In genomic region chr1:171780583-171781166, GRCh38 we compare ENCODE assay signal across 8 cellular contexts. TPM values are rescaled to one million over a fixed set of nuclear protein-coding genes. Genes with fewer than 3 reads are reported as not detected.
DNase-seq lines count a peak whose midpoint lies in the region; ATAC-seq and TF ChIP-seq lines count a peak whose summit lies in the region.

No MANE protein-coding gene starts in this region.

- H3K27me3 ChIP-seq in testis, result no peaks in the 10 kb centered on the region

- H3K4me3 ChIP-seq in testis, result peak overlapping the region; percentile 65 to 92

- no peak for TF ChIP-seq CTCF in testis (IDR thresholded peaks at IDR 0.05)

- no peaks in the 10 kb centered on the region for H3K27me3 Mint-ChIP-seq in activated CD4-positive, alpha-beta T cell treated with anti-CD3 and anti-CD28 coated beads for 36 hours
- H3K27me3 Mint-ChIP-seq in activated T-helper 17 cell treated with anti-CD3 and anti-CD28 coated beads, Interleukin-2, amount 50 U/mL, for 72 hours, result no peaks in the 10 kb centered on the region
- H3K27me3 Mint-ChIP-seq in immature natural killer cell (ENCODE audit: low read depth in 3 of 3), result peaks cover 8 to 14% (median 11%) of the 10 kb centered on the region in 3 donors

- no peaks in the 10 kb centered on the region for H3K9me3 Mint-ChIP-seq in activated CD4-positive, alpha-beta T cell treated with anti-CD3 and anti-CD28 coated beads for 36 hours (ENCODE audit: low read depth)
- H3K9me3 Mint-ChIP-seq in activated T-helper 17 cell treated with anti-CD3 and anti-CD28 coated beads, Interleukin-2, amount 50 U/mL, for 72 hours, result no peaks in the 10 kb centered on the region
- no peaks in the 10 kb centered on the region for H3K9me3 Mint-ChIP-seq in immature natural killer cell

- peaks cover 50% of the 10 kb centered on the region for H3K4me1 Mint-ChIP-seq in activated CD4-positive, alpha-beta T cell treated with anti-CD3 and anti-CD28 coated beads for 36 hours
- H3K4me1 Mint-ChIP-seq in activated T-helper 17 cell treated with anti-CD3 and anti-CD28 coated beads, Interleukin-2, amount 50 U/mL, for 72 hours, result peaks cover 34% of the 10 kb centered on the region
- H3K4me1 Mint-ChIP-seq in immature natural killer cell, result peaks cover 51 to 52% of the 10 kb centered on the region in 2 donors

- H3K4me3 Mint-ChIP-seq in activated CD4-positive, alpha-beta T cell treated with anti-CD3 and anti-CD28 coated beads for 36 hours, result peak overlapping the region; percentile 92
- H3K4me3 Mint-ChIP-seq in activated T-helper 17 cell treated with anti-CD3 and anti-CD28 coated beads, Interleukin-2, amount 50 U/mL, for 72 hours, result peak overlapping the region; percentile 95
- peak overlapping the region; percentile 93 to 100 (median 96) for H3K4me3 Mint-ChIP-seq in immature natural killer cell

- peak overlapping the region; percentile 97 for H3K27ac Mint-ChIP-seq in activated CD4-positive, alpha-beta T cell treated with anti-CD3 and anti-CD28 coated beads for 36 hours
- H3K27ac Mint-ChIP-seq in activated T-helper 17 cell treated with anti-CD3 and anti-CD28 coated beads, Interleukin-2, amount 50 U/mL, for 72 hours, result peak overlapping the region; percentile 95
- H3K27ac Mint-ChIP-seq in immature natural killer cell, result peak overlapping the region; percentile 94 to 99 (median 96)

- peak overlapping the region; percentile 31 to 68 for H3K27ac ChIP-seq in testis

- POLR2A ChIA-PET in activated CD4-positive, alpha-beta T cell treated with anti-CD3 and anti-CD28 coated beads for 36 hours (lab: Charles Lee), result interaction anchor here (0.6 to 0.9 kb wide), 2 partner anchors 10 to 40 kb away, joined by 3 read pairs; no protein-coding TSS in a partner anchor

- H3K9me3 ChIP-seq in testis, result no peaks in the 10 kb centered on the region

- intact Hi-C loops in activated CD4-positive, alpha-beta T cell treated with anti-CD3 and anti-CD28 coated beads for 36 hours (cut with DNase I, micrococcal nuclease), result loop anchor here (1.0 to 10.0 kb wide), 13 partner anchors 14 to 1986 kb away; partner anchors contain the start of genes DNM3 (in 2 of the 2), SCYL3 (in 2 of the 2), VAMP4 (in 2 of the 2) and GORAB (in 1 of the 2)
- intact Hi-C loops in testis (cut with DNase I; ENCODE audit: low total_unique reads), result no loop called here

- H3K36me3 ChIP-seq in testis (ENCODE audit: low read depth, missing control alignments), result no peaks in the 10 kb centered on the region

- TF ChIP-seq POLR2A in testis (IDR thresholded peaks at IDR 0.05), result no peak

- 22 to 25% methylated on average over 10 of the region's 10 CpGs for WGBS in testis, 2 donors

- DNase-seq in activated CD4-positive, alpha-beta T cell treated with anti-CD3 and anti-CD28 coated beads for 36 hours, result no peak
- no peak for DNase-seq in activated CD4-positive, alpha-beta T cell treated with anti-CD3 and anti-CD28 coated beads for 4 hours
- DNase-seq in immature natural killer cell (no peak), testis (no peak), cerebellum (ENCODE audit: low spot score) (no peak)
- no peak for DNase-seq in stimulated activated CD4-positive, alpha-beta T cell treated with anti-CD3 and anti-CD28 coated beads, Interleukin-15, amount 100 ng/mL, for 24 hours

- no peak for ATAC-seq in activated CD4-positive, alpha-beta T cell treated with anti-CD3 and anti-CD28 coated beads for 36 hours
- ATAC-seq in activated T-helper 17 cell treated with anti-CD3 and anti-CD28 coated beads, Interleukin-2, amount 50 U/mL, for 72 hours (replicated peaks), result no peak
- no peak for ATAC-seq in HG03378 (IDR thresholded peaks at IDR 0.05; ENCODE audit: unreplicated experiment)

- CTCF ChIA-PET in activated CD4-positive, alpha-beta T cell treated with anti-CD3 and anti-CD28 coated beads for 36 hours (lab: Charles Lee), result interaction anchor here (1.0 to 1.4 kb wide), 5 partner anchors 37 to 199 kb away, joined by 3 to 7 read pairs (median 6); partner anchors contain the start of gene VAMP4

- peaks cover 26% of the 10 kb centered on the region for H3K4me1 ChIP-seq in testis

- peaks cover 35% of the 10 kb centered on the region for H3K36me3 Mint-ChIP-seq in activated CD4-positive, alpha-beta T cell treated with anti-CD3 and anti-CD28 coated beads for 36 hours (ENCODE audit: low read depth)
- peaks cover 43% of the 10 kb centered on the region for H3K36me3 Mint-ChIP-seq in activated T-helper 17 cell treated with anti-CD3 and anti-CD28 coated beads, Interleukin-2, amount 50 U/mL, for 72 hours (ENCODE audit: low read depth)
- H3K36me3 Mint-ChIP-seq in immature natural killer cell, result peaks cover 4 to 13% (median 5%) of the 10 kb centered on the region in 3 donors

RNA-seq across cellular contexts. Expression of gene METTL13, which starts 0.8 kb away (rescaled TPM):
- total RNA-seq in activated CD4-positive, alpha-beta T cell treated with anti-CD3 and anti-CD28 coated beads for 36 hours, result 10 to 100 TPM; 41.1 to 52.9 TPM
- total RNA-seq in activated T-helper 17 cell treated with anti-CD3 and anti-CD28 coated beads, Interleukin-2, amount 50 U/mL, for 72 hours, result 10 to 100 TPM; 77.7 to 83.1 TPM
- polyA plus RNA-seq in immature natural killer cell (10 to 100 TPM; 15.1 to 42.9 (median 19.9) TPM), testis (ENCODE audit: insufficient read depth, low read depth, low replicate concordance) (47.2 TPM)
- total RNA-seq in testis (10 to 100 TPM; 47.5 to 50.3 TPM), cerebellum (15.6 TPM)

RNA-seq across cellular contexts. Expression of gene VAMP4, which starts 38.8 kb away (rescaled TPM):
- 10 to 100 TPM in 1 of 2 experiments, 1 to 10 TPM in 1; 9.7 to 11.6 TPM for total RNA-seq in activated CD4-positive, alpha-beta T cell treated with anti-CD3 and anti-CD28 coated beads for 36 hours
- total RNA-seq in activated T-helper 17 cell treated with anti-CD3 and anti-CD28 coated beads, Interleukin-2, amount 50 U/mL, for 72 hours, result 10 to 100 TPM; 14.4 to 16.3 TPM
- 10 to 100 TPM; 21.7 to 31.1 (median 24.0) TPM for polyA plus RNA-seq in immature natural killer cell
- 10 to 100 TPM; 22.6 to 23.7 TPM for total RNA-seq in testis
- polyA plus RNA-seq in testis (ENCODE audit: insufficient read depth, low read depth, low replicate concordance), result 28.6 TPM
- total RNA-seq in cerebellum, result 18.5 TPM
